In the genomic region with DNA sequence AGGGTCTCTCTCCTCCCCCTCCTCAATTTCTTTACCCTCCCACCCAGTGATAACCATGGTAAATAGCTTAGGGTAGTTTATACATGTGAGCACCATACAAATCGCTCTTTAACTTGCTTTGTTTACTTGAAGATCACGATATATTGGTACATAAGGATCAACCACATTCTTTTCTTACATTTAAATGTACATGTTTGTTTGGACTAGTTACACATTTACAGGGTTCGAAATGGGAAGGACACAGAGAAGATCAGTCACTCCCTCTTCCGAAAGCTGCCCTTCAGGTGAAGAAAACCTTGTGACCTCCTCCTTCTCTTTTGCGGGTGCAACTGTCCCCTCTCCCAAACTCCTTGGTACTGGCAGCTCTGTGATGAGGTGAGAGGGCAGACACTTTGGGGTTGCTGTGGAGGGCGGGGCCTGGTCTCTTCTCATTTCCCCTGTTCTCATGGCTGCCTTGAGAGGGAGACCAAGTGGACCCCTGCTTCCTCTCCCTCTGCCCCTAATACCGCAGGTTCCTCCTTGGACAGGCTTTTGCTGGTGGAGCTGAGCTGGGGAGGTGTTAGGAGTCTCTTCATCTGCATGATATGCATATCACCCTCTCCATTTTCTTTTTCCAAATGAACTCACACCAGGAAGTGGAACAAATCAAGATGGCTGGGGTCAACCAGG, we compare ENCODE assay signal across 22 cellular contexts. TPM values are rescaled to one million over a fixed set of nuclear protein-coding genes. Genes with fewer than 3 reads are reported as not detected.
"Had no signal": no experiment of that assay in that cellular context is flagged by ENCODE, and none has a peak within 500 bp of the region (broad histone marks: within the 10 kb centered on the region; RNA-seq: fewer than 3 reads in every experiment).

No MANE protein-coding gene starts in this region.

- H3K4me3 ChIP-seq: body of pancreas, lower lobe of right lung, pancreas, skin epidermis, stomach, thoracic aorta had no signal

- H3K27ac Mint-ChIP-seq: activated T-helper 17 cell treated with anti-CD3 and anti-CD28 coated beads, Interleukin-2, amount 50 U/mL, for 72 hours; mesothelial cell of epicardium had no signal

- H3K27me3 Mint-ChIP-seq: central memory CD8-positive, alpha-beta T cell had no signal

- H3K27me3 ChIP-seq: body of pancreas, pancreas had no signal

- ATAC-seq: activated T-helper 17 cell treated with anti-CD3 and anti-CD28 coated beads, Interleukin-2, amount 50 U/mL, for 72 hours; body of pancreas; pancreas had no signal

- H3K27ac ChIP-seq: body of pancreas, lower lobe of right lung, pancreas, skin epidermis, thoracic aorta, VCaP had no signal

- H3K4me1 ChIP-seq: pancreas had no signal

- H3K9me3 Mint-ChIP-seq: activated naive CD4-positive, alpha-beta T cell treated with anti-CD3 and anti-CD28 coated beads, Interleukin-2, amount 10 ng/mL, durations not matched to agents 7 days and 5 days; central memory CD8-positive, alpha-beta T cell; immature natural killer cell; mesothelial cell of epicardium; neural crest cell had no signal

- H3K36me3 Mint-ChIP-seq: activated naive CD4-positive, alpha-beta T cell treated with anti-CD3 and anti-CD28 coated beads, Interleukin-2, amount 10 ng/mL, durations not matched to agents 7 days and 5 days; immature natural killer cell; mesothelial cell of epicardium had no signal

- H3K36me3 ChIP-seq: lower lobe of right lung, pancreas, stomach, thoracic aorta had no signal

- H3K4me3 Mint-ChIP-seq: activated naive CD4-positive, alpha-beta T cell treated with anti-CD3 and anti-CD28 coated beads, Interleukin-2, amount 10 ng/mL, durations not matched to agents 7 days and 5 days; activated T-helper 17 cell treated with anti-CD3 and anti-CD28 coated beads, Interleukin-2, amount 50 U/mL, for 72 hours; central memory CD8-positive, alpha-beta T cell; immature natural killer cell; mesothelial cell of epicardium; neural crest cell had no signal

- DNase-seq: activated CD4-positive, alpha-beta T cell treated with anti-CD3 and anti-CD28 coated beads for 4 hours; activated naive CD4-positive, alpha-beta T cell treated with anti-CD3 and anti-CD28 coated beads, Interleukin-2, amount 10 ng/mL, durations not matched to agents 7 days and 5 days; activated T-cell treated with anti-CD3 and anti-CD28 coated beads for 4 hours; amniotic stem cell; body of pancreas; dermis blood vessel endothelial cell; erythroblast; immature natural killer cell; left cardiac atrium; lower lobe of right lung; pancreas; stimulated activated CD4-positive, alpha-beta T cell treated with anti-CD3 and anti-CD28 coated beads, Interleukin-4, amount 100 ng/mL, for 4 hours; stomach had no signal

RNA-seq across cellular contexts. Expression of a gene that starts 4.7 kb away (rescaled TPM):
- total RNA-seq: dermis blood vessel endothelial cell, mesothelial cell of epicardium, myocyte, neural crest cell, renal cortical epithelial cell had no signal
